In genomic region chr2:241804326-241805276, GRCh38 we compare ENCODE assay signal across 8 cellular contexts. TPM values are rescaled to one million over a fixed set of nuclear protein-coding genes. Genes with fewer than 3 reads are reported as not detected.
DNase-seq lines count a peak whose midpoint lies in the region; ATAC-seq, FAIRE-seq and TF ChIP-seq lines count a peak whose summit lies in the region.

No MANE protein-coding gene starts in this region.

- H3K4me3 ChIP-seq in keratinocyte (ENCODE audit: control insufficient read depth in 2 of 3, extremely low read depth in 1 of 3, insufficient read depth in 2 of 3, low read depth in 1 of 3, low read length in 3 of 3) = peak overlapping the region in 1 of 3 experiments; percentile 43
- peak overlapping the region; percentile 63 for H3K4me3 ChIP-seq in thymus (ENCODE audit: low read length)

- H3K36me3 Mint-ChIP-seq in activated naive CD4-positive, alpha-beta T cell treated with anti-CD3 and anti-CD28 coated beads, Interleukin-2, amount 50 U/mL, for 72 hours = no peaks in the 10 kb centered on the region

- H3K27ac Mint-ChIP-seq in activated naive CD4-positive, alpha-beta T cell treated with anti-CD3 and anti-CD28 coated beads, Interleukin-2, amount 50 U/mL, for 72 hours = no peak overlapping the region

- no peaks in the 10 kb centered on the region for H3K79me2 ChIP-seq in keratinocyte (ENCODE audit: control insufficient read depth, insufficient read depth, low read length)

- H4K20me1 ChIP-seq in keratinocyte (ENCODE audit: control insufficient read depth, extremely low read depth, insufficient read depth, low read length) = no peaks in the 10 kb centered on the region

- H3K9me1 ChIP-seq in keratinocyte (ENCODE audit: control insufficient read depth, extremely low read depth, insufficient read depth, low read length) = no peaks in the 10 kb centered on the region

- H3K9me3 ChIP-seq in keratinocyte (ENCODE audit: control insufficient read depth, low read depth, low read length) (no peaks in the 10 kb centered on the region), thymus (ENCODE audit: control insufficient read depth) (no peaks in the 10 kb centered on the region)

- no peaks in the 10 kb centered on the region for H3K9me3 Mint-ChIP-seq in activated naive CD4-positive, alpha-beta T cell treated with anti-CD3 and anti-CD28 coated beads, Interleukin-2, amount 50 U/mL, for 72 hours

- FAIRE-seq in keratinocyte (lab: Jason Lieb, UNC) (no peak), HTR-8/SVneo (lab: Jason Lieb, UNC) (no peak)

- H3K4me1 ChIP-seq in keratinocyte (ENCODE audit: control insufficient read depth, extremely low read depth, insufficient read depth, low read length) = no peaks in the 10 kb centered on the region
- H3K4me1 ChIP-seq in thymus (ENCODE audit: control insufficient read depth, insufficient read depth, low read length) = peaks cover 16% of the 10 kb centered on the region

- 5% methylated on average over 36 of the region's 37 CpGs for WGBS in thymus

- peak; percentile 26 for TF ChIP-seq CTCF in GM10266 (IDR thresholded peaks at IDR 0.05; ENCODE audit: control insufficient read depth, insufficient read depth, low read depth, missing control alignments)
- TF ChIP-seq CTCF in keratinocyte (optimal IDR thresholded peaks at IDR 0.05 in 1 of 3, IDR thresholded peaks at IDR 0.05 in 1 of 3, conservative IDR thresholded peaks at IDR 0.05 in 1 of 3; ENCODE audit: extremely low read depth in 1 of 3, insufficient read depth in 2 of 3, low read length in 3 of 3) = no peak

- dilution Hi-C loops in keratinocyte (cut with MboI; ENCODE audit: extremely low pct_ligation_motif_present, low sequenced_read_pairs) = no loop called here

- peak overlapping the region; percentile 76 for H3K4me2 ChIP-seq in keratinocyte (ENCODE audit: control insufficient read depth, extremely low read depth, insufficient read depth, low read depth, low read length)

- no peak overlapping the region for H3K9ac ChIP-seq in keratinocyte (ENCODE audit: control insufficient read depth, extremely low read depth, insufficient read depth, low read length)

- H3K27ac ChIP-seq in keratinocyte (ENCODE audit: control insufficient read depth, insufficient read depth, low read length) (no peak overlapping the region), thymus (ENCODE audit: low read depth) (no peak overlapping the region)

- ATAC-seq in activated naive CD4-positive, alpha-beta T cell treated with anti-CD3 and anti-CD28 coated beads, Interleukin-2, amount 50 U/mL, for 72 hours = peak; percentile 45 to 48
- no peak for ATAC-seq in GM21723 (IDR thresholded peaks at IDR 0.05; ENCODE audit: unreplicated experiment)

- H2AFZ ChIP-seq in keratinocyte (ENCODE audit: control insufficient read depth, low read length) = no peak overlapping the region

- H3K36me3 ChIP-seq in keratinocyte (ENCODE audit: control insufficient read depth in 2 of 2, extremely low read depth in 1 of 2, insufficient read depth in 2 of 2, low read length in 2 of 2) (no peaks in the 10 kb centered on the region), thymus (ENCODE audit: control insufficient read depth, insufficient read depth) (no peaks in the 10 kb centered on the region)

- DNase-seq in GM10266 (ENCODE audit: extremely low spot score) (peak; percentile 60), Kasumi-1 (lab: John Stamatoyannopoulos, UW) (peak; percentile 12 to 36), keratinocyte (ENCODE audit: low read depth, low spot score) (no peak), mucosa of gallbladder (ENCODE audit: low spot score) (no peak), HTR-8/SVneo (ENCODE audit: insufficient read length, low spot score) (no peak)
- DNase-seq in activated naive CD4-positive, alpha-beta T cell treated with anti-CD3 and anti-CD28 coated beads, Interleukin-2, amount 50 U/mL, for 72 hours (ENCODE audit: low spot score in 2 of 2) = peak in 1 of 2 donors; percentile 42

- H3K27me3 ChIP-seq in keratinocyte (ENCODE audit: control insufficient read depth, extremely low read depth, insufficient read depth, low read length) = peaks cover 20% of the 10 kb centered on the region
- H3K27me3 ChIP-seq in thymus (ENCODE audit: control insufficient read depth, insufficient read depth) = peaks cover 2% of the 10 kb centered on the region

RNA-seq across cellular contexts. Expression of gene NEU4, which starts 4.4 kb away (rescaled TPM):
- total RNA-seq in activated naive CD4-positive, alpha-beta T cell treated with anti-CD3 and anti-CD28 coated beads, Interleukin-2, amount 50 U/mL, for 72 hours = 1 to 10 TPM; 1.1 to 1.2 TPM
- polyA plus RNA-seq in keratinocyte (not detected in 3 replicates), thymus (1.1 TPM)
- polyA plus RNA-seq in keratinocyte (2011; ENCODE audit: low read depth) = not detected
- not detected in 2 replicates for polyA plus RNA-seq in keratinocyte (2011; cell fraction: cytosol; rRNA removed)
- not detected in 2 replicates for polyA plus RNA-seq in keratinocyte (2011; cell fraction: nucleus; rRNA removed)
- polyA plus RNA-seq in keratinocyte (2012; ENCODE audit: low replicate concordance) = not detected in 2 replicates
- polyA minus RNA-seq in keratinocyte = not detected in 3 replicates
- not detected for polyA minus RNA-seq in keratinocyte (2011; cell fraction: cytosol; rRNA and poly(A)+ RNA removed)
- polyA minus RNA-seq in keratinocyte (2011; cell fraction: nucleus; rRNA and poly(A)+ RNA removed) = not detected in 2 replicates
- total RNA-seq in mucosa of gallbladder = 34.8 TPM

RNA-seq across cellular contexts. Expression of gene GAL3ST2, which starts 28.0 kb away (rescaled TPM):
- 1 to 10 TPM in 1 of 2 donors, under 1 TPM in 1; 0.16 to 1.1 TPM for total RNA-seq in activated naive CD4-positive, alpha-beta T cell treated with anti-CD3 and anti-CD28 coated beads, Interleukin-2, amount 50 U/mL, for 72 hours
- polyA plus RNA-seq in keratinocyte (0.05 TPM in 1 of 3 replicates, not detected in the others), thymus (0.02 TPM)
- not detected for polyA plus RNA-seq in keratinocyte (2011; ENCODE audit: low read depth)
- not detected in 2 replicates for polyA plus RNA-seq in keratinocyte (2011; cell fraction: cytosol; rRNA removed)
- not detected in 2 replicates for polyA plus RNA-seq in keratinocyte (2011; cell fraction: nucleus; rRNA removed)
- not detected in 2 replicates for polyA plus RNA-seq in keratinocyte (2012; ENCODE audit: low replicate concordance)
- polyA minus RNA-seq in keratinocyte = not detected in 3 replicates
- not detected for polyA minus RNA-seq in keratinocyte (2011; cell fraction: cytosol; rRNA and poly(A)+ RNA removed)
- polyA minus RNA-seq in keratinocyte (2011; cell fraction: nucleus; rRNA and poly(A)+ RNA removed) = not detected in 2 replicates
- total RNA-seq in mucosa of gallbladder = 26.4 TPM

RNA-seq across cellular contexts. Expression of gene PDCD1, which starts 54.1 kb away (rescaled TPM):
- total RNA-seq in activated naive CD4-positive, alpha-beta T cell treated with anti-CD3 and anti-CD28 coated beads, Interleukin-2, amount 50 U/mL, for 72 hours = 10 to 100 TPM; 22.5 to 25.4 TPM
- not detected in 3 replicates for polyA plus RNA-seq in keratinocyte
- polyA plus RNA-seq in keratinocyte (2011; ENCODE audit: low read depth) = not detected
- polyA plus RNA-seq in keratinocyte (2011; cell fraction: cytosol; rRNA removed) = not detected in 2 replicates
- not detected in 2 replicates for polyA plus RNA-seq in keratinocyte (2011; cell fraction: nucleus; rRNA removed)
- not detected in 2 replicates for polyA plus RNA-seq in keratinocyte (2012; ENCODE audit: low replicate concordance)
- polyA minus RNA-seq in keratinocyte = not detected in 3 replicates
- not detected for polyA minus RNA-seq in keratinocyte (2011; cell fraction: cytosol; rRNA and poly(A)+ RNA removed)
- polyA minus RNA-seq in keratinocyte (2011; cell fraction: nucleus; rRNA and poly(A)+ RNA removed) = not detected in 2 replicates
- 12.7 TPM for polyA plus RNA-seq in thymus
- total RNA-seq in mucosa of gallbladder = 1.5 TPM

Comparison
In these comparisons a context has a peak if more than half of its experiments do, and no peak if none do; other contexts are left out.
1. DNase-seq: peak in GM10266 (single experiment) and Kasumi-1 (2 of 2); none in keratinocyte (single experiment), mucosa of gallbladder (single experiment) and HTR-8/SVneo (single experiment).
2. RNA of gene NEU4, which starts 4.4 kb away (total RNA-seq): 34.8 TPM in mucosa of gallbladder (single experiment); 1.1 to 1.2 TPM in activated naive CD4-positive, alpha-beta T cell treated with anti-CD3 and anti-CD28 coated beads, Interleukin-2, amount 50 U/mL, for 72 hours; every median in the first group is over 10 times any median in the second.
3. RNA of gene GAL3ST2, which starts 28.0 kb away (total RNA-seq): 26.4 TPM in mucosa of gallbladder (single experiment); 0.16 to 1.1 TPM in activated naive CD4-positive, alpha-beta T cell treated with anti-CD3 and anti-CD28 coated beads, Interleukin-2, amount 50 U/mL, for 72 hours; every median in the first group is over 10 times any median in the second.